In the genomic region with DNA sequence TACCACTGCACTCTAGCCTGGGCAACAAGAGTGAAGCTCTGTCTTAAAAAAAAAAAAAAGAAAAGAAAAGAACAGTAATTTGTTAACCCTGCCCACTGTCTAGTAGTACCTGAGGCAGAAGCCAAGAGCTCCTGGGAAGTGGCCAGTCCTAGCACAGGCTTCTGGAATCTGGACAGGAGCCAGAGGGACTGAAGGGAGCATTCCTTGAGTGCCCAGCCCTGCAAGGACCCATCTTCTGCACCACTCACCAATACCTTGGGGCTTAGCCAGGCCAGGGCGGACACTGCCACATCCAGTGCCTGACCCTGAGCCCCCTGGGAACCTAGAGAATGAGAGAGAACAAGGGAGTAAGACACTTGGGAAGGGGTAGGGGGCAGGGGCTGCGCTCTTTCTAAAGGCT, we compare ENCODE assay signal across 24 cellular contexts. TPM values are rescaled to one million over a fixed set of nuclear protein-coding genes. Genes with fewer than 3 reads are reported as not detected.
DNase-seq lines count a peak whose midpoint lies in the region; ATAC-seq, FAIRE-seq and TF ChIP-seq lines count a peak whose summit lies in the region.
"Had no signal": no experiment of that assay in that cellular context is flagged by ENCODE, and none has a peak within 500 bp of the region (broad histone marks: within the 10 kb centered on the region; RNA-seq: fewer than 3 reads in every experiment).

No MANE protein-coding gene starts in this region.

- H3K9me3 ChIP-seq in GM12878 (replicated peaks; ENCODE audit: control insufficient read depth, insufficient read depth, low read length), result no peaks in the 10 kb centered on the region
- H3K9me3 ChIP-seq in mucosa of rectum (ENCODE audit: control insufficient read depth in 2 of 2, low read length in 2 of 2), result no peaks in the 10 kb centered on the region
- H3K9me3 ChIP-seq: BLaER1 treated with 17β-estradiol and CSF1 and Interleukin-3, amounts not matched to agents 10 nM and 100 nM; SK-N-SH had no signal

- no peak overlapping the region for H3K9ac ChIP-seq in GM12878 (ENCODE audit: control insufficient read depth, insufficient read depth, low read length)
- H3K9ac ChIP-seq in mucosa of rectum (ENCODE audit: low read depth in 1 of 2, low read length in 2 of 2), result peak overlapping the region in 1 of 2 donors; percentile 29
- H3K9ac ChIP-seq: BLaER1 treated with 17β-estradiol and CSF1 and Interleukin-3, amounts not matched to agents 10 nM and 100 nM; SK-N-SH had no signal

- TF ChIP-seq EP300 in GM12878 (IDR thresholded peaks at IDR 0.05; ENCODE audit: borderline replicate concordance in 1 of 2, control insufficient read depth in 1 of 2, low read depth in 2 of 2, low read length in 2 of 2), result no peak

- TF ChIP-seq POLR2A in GM12878 (IDR thresholded peaks at IDR 0.05; ENCODE audit: low read depth, low read length), result no peak

- H3K4me2 ChIP-seq in GM12878 (ENCODE audit: control insufficient read depth, insufficient read depth), result no peak overlapping the region
- H3K4me2 ChIP-seq: BLaER1 treated with 17β-estradiol and CSF1 and Interleukin-3, amounts not matched to agents 10 nM and 100 nM; SK-N-SH had no signal

- peak overlapping the region; percentile 30 to 74 for H3K27ac Mint-ChIP-seq in activated naive CD4-positive, alpha-beta T cell treated with anti-CD3 and anti-CD28 coated beads, Interleukin-2, amount 50 U/mL, for 72 hours

- no peak overlapping the region for H2AFZ ChIP-seq in GM12878 (ENCODE audit: control insufficient read depth, low read depth, low read length)

- CTCF ChIA-PET in GM12878 (lab: Yijun Ruan, JAX), result no interaction called here

- DNase-seq in activated naive CD4-positive, alpha-beta T cell treated with anti-CD3 and anti-CD28 coated beads, Interleukin-2, amount 50 U/mL, for 72 hours (ENCODE audit: low spot score in 2 of 2), result no peak
- no peak for DNase-seq in activated naive CD4-positive, alpha-beta T cell treated with Interleukin-2 at 50 U/mL for 16 hours
- no peak for DNase-seq in GM12878 (ENCODE audit: low read depth, low spot score)
- no peak for DNase-seq in NCI-H510A treated with DMSO at 0.1 percent for 48 hours (lab: John Stamatoyannopoulos, UW)
- no peak for DNase-seq in foreskin fibroblast
- DNase-seq: ACHN; CD4-positive, alpha-beta memory T cell; DND-41; Kasumi-1; MM.1S; NCI-H1048; NCI-H1436; NCI-H1930; SIG-M5; SK-N-SH had no signal

- TF ChIP-seq CTCF in GM12878 (IDR thresholded peaks at IDR 0.05 in 2 of 3, conservative IDR thresholded peaks at IDR 0.05 in 1 of 3; ENCODE audit: control insufficient read depth in 2 of 3, extremely low read depth in 1 of 3, insufficient read depth in 1 of 3, low read depth in 3 of 3, low read length in 3 of 3), result no peak
- TF ChIP-seq CTCF in foreskin fibroblast (IDR thresholded peaks at IDR 0.05; ENCODE audit: low read depth, low read length), result no peak

- no peak overlapping the region for H3K4me3 ChIP-seq in GM12878
- H3K4me3 ChIP-seq in mucosa of rectum (ENCODE audit: low read length in 2 of 2), result no peak overlapping the region
- H3K4me3 ChIP-seq in foreskin fibroblast (ENCODE audit: low read depth in 1 of 2, low read length in 2 of 2), result no peak overlapping the region
- H3K4me3 ChIP-seq: BLaER1 treated with 17β-estradiol and CSF1 and Interleukin-3, amounts not matched to agents 10 nM and 100 nM had no signal

- WGBS in GM12878 (ENCODE audit: insufficient coverage, insufficient replicate concordance, low lambda C conversion rate, missing lambda C conversion rate), result 91% methylated on average over 2 of the region's 2 CpGs

- TSS peak; percentile 36 for BruUV-seq in GM12878 (replicated peaks; lab: Mats Ljungman, UMichigan)

- H3K36me3 Mint-ChIP-seq in activated naive CD4-positive, alpha-beta T cell treated with anti-CD3 and anti-CD28 coated beads, Interleukin-2, amount 50 U/mL, for 72 hours, result peaks cover 5 to 18% of the 10 kb centered on the region in 2 donors

- H4K20me1 ChIP-seq in GM12878 (ENCODE audit: control insufficient read depth, insufficient read depth), result no peaks in the 10 kb centered on the region

- H3K36me3 ChIP-seq in GM12878 (ENCODE audit: control insufficient read depth in 2 of 2, insufficient read depth in 2 of 2, low read length in 1 of 2) (peaks cover 27 to 36% of the 10 kb centered on the region in 2 experiments), mucosa of rectum (ENCODE audit: control insufficient read depth in 2 of 2, insufficient read depth in 2 of 2, low read length in 2 of 2) (peaks cover 89 to 94% of the 10 kb centered on the region in 2 donors)

- RAD21 ChIA-PET in GM12878 (lab: Charles Lee; ENCODE audit: unreplicated experiment), result interaction anchor here (0.6 kb wide), 1 partner anchor 33 kb away, joined by 5 read pairs; no protein-coding TSS in a partner anchor

- ATAC-seq in activated naive CD4-positive, alpha-beta T cell treated with anti-CD3 and anti-CD28 coated beads, Interleukin-2, amount 50 U/mL, for 72 hours, result no peak
- ATAC-seq in GM12878 (no peak), GM21529 (IDR thresholded peaks at IDR 0.05; ENCODE audit: unreplicated experiment) (no peak), HG03135 (IDR thresholded peaks at IDR 0.05; ENCODE audit: unreplicated experiment) (no peak)

- no peak for TF ChIP-seq RAD21 in GM12878 (IDR thresholded peaks at IDR 0.05; ENCODE audit: insufficient read depth, low read depth, low read length)

- no peak overlapping the region for H3K27ac ChIP-seq in GM12878 (ENCODE audit: control insufficient read depth, insufficient read depth)
- peak overlapping the region; percentile 69 to 85 for H3K27ac ChIP-seq in mucosa of rectum (ENCODE audit: low read depth in 2 of 2, low read length in 2 of 2)
- H3K27ac ChIP-seq: 22Rv1; BLaER1 treated with 17β-estradiol and CSF1 and Interleukin-3, amounts not matched to agents 10 nM and 100 nM had no signal

- H3K27me3 ChIP-seq in GM12878 (replicated peaks in 1 of 2; ENCODE audit: control insufficient read depth in 2 of 2, insufficient read depth in 2 of 2, low read length in 1 of 2) (no peaks in the 10 kb centered on the region), mucosa of rectum (ENCODE audit: control insufficient read depth in 2 of 2, insufficient read depth in 2 of 2, low read length in 2 of 2) (no peaks in the 10 kb centered on the region)
- H3K27me3 ChIP-seq: BLaER1 treated with 17β-estradiol and CSF1 and Interleukin-3, amounts not matched to agents 10 nM and 100 nM had no signal

- intact Hi-C loops in GM12878 (cut with micrococcal nuclease; ENCODE audit: unreplicated experiment), result no loop called here

- POLR2A ChIA-PET in GM12878 (lab: Charles Lee), result no interaction called here

- no peaks in the 10 kb centered on the region for H3K4me1 ChIP-seq in GM12878 (ENCODE audit: control insufficient read depth, insufficient read depth, low read length)
- peaks cover 13 to 17% of the 10 kb centered on the region in 2 donors for H3K4me1 ChIP-seq in mucosa of rectum (ENCODE audit: control insufficient read depth in 2 of 2, insufficient read depth in 2 of 2, low read length in 2 of 2)
- H3K4me1 ChIP-seq: BLaER1 treated with 17β-estradiol and CSF1 and Interleukin-3, amounts not matched to agents 10 nM and 100 nM had no signal

- in situ Hi-C loops in GM12878 (cut with MboI), result no loop called here

- SMC1A ChIA-PET in GM12878 (lab: Charles Lee; ENCODE audit: uncharacterized antibody, unreplicated experiment), result interaction anchor here (1.4 kb wide), 1 partner anchor 24 kb away, joined by 3 read pairs; no protein-coding TSS in a partner anchor

- H3K79me2 ChIP-seq in GM12878 (ENCODE audit: control insufficient read depth, insufficient read depth, low read length), result no peaks in the 10 kb centered on the region

- no peaks in the 10 kb centered on the region for H3K9me3 Mint-ChIP-seq in activated naive CD4-positive, alpha-beta T cell treated with anti-CD3 and anti-CD28 coated beads, Interleukin-2, amount 50 U/mL, for 72 hours

- no peak for FAIRE-seq in GM12878 (lab: Jason Lieb, UNC)
- FAIRE-seq: GM18507 had no signal

RNA-seq across cellular contexts. Expression of a gene that starts 33.7 kb away (rescaled TPM):
- 100 to 1,000 TPM in 1 of 2 donors, 10 to 100 TPM in 1; 45.9 to 121 TPM for total RNA-seq in activated naive CD4-positive, alpha-beta T cell treated with anti-CD3 and anti-CD28 coated beads, Interleukin-2, amount 50 U/mL, for 72 hours
- 34.2 and 47.2 TPM in 2 replicates for total RNA-seq in GM12878 (2013; cell fraction: nucleolus; rRNA removed)
- 26.7 and 33.5 TPM in 2 replicates for total RNA-seq in GM12878 (2014; rRNA removed)
- total RNA-seq in GM12878 (2014; rRNA removed; fragmentation: Illumina TruSeq; extraction: Trizol), result 35.3 and 39.4 TPM in 2 replicates
- 36.8 and 39.2 TPM in 2 replicates for total RNA-seq in GM12878 (2021)
- 31.6 TPM for polyA plus RNA-seq in GM12878 (2011; ENCODE audit: low read depth)
- polyA plus RNA-seq in GM12878 (2011; rRNA removed), result 45.3 and 68.0 TPM in 2 replicates
- 31.1 and 34.1 TPM in 2 replicates for polyA plus RNA-seq in GM12878 (2011; cell fraction: cytosol; rRNA removed)
- polyA plus RNA-seq in GM12878 (2011; cell fraction: nucleus; rRNA removed), result 78.4 and 83.9 TPM in 2 replicates
- polyA plus RNA-seq in GM12878 (2012), result 30.3 and 35.5 TPM in 2 replicates
- polyA plus RNA-seq in GM12878 (2014; fragmentation: Illumina TruSeq; extraction: Trizol), result 60.8 and 72.6 TPM in 2 replicates
- 10 to 100 TPM; 30.4 to 38.0 TPM for polyA plus RNA-seq in GM12878 (2014; fragmentation: Nextera tagmentation; extraction: Ambion mirVana)
- polyA plus RNA-seq in GM12878 (2014; rRNA removed), result 37.1 and 46.9 TPM in 2 replicates
- polyA plus RNA-seq in GM12878 (2016; fragmentation: Nextera tagmentation; extraction: Ambion mirVana), result 10 to 100 TPM; 72.2 to 75.4 TPM
- polyA minus RNA-seq in GM12878 (2011; rRNA and poly(A)+ RNA removed), result 20.6 and 21.9 TPM in 2 replicates
- polyA minus RNA-seq in GM12878 (2011; cell fraction: cytosol; rRNA and poly(A)+ RNA removed), result 9.4 and 15.9 TPM in 2 replicates
- polyA minus RNA-seq in GM12878 (2011; cell fraction: nucleus; rRNA and poly(A)+ RNA removed), result 15.0 and 19.6 TPM in 2 replicates

RNA-seq across cellular contexts. Expression of a gene that starts 36.1 kb away (rescaled TPM):
- total RNA-seq in activated naive CD4-positive, alpha-beta T cell treated with anti-CD3 and anti-CD28 coated beads, Interleukin-2, amount 50 U/mL, for 72 hours, result 10 to 100 TPM; 43.3 to 69.8 TPM
- 63.0 and 68.7 TPM in 2 replicates for total RNA-seq in GM12878 (2013; cell fraction: nucleolus; rRNA removed)
- 18.8 and 19.1 TPM in 2 replicates for total RNA-seq in GM12878 (2014; rRNA removed)
- total RNA-seq in GM12878 (2014; rRNA removed; fragmentation: Illumina TruSeq; extraction: Trizol), result 14.8 TPM in 2 replicates
- total RNA-seq in GM12878 (2021), result 23.2 and 28.9 TPM in 2 replicates
- polyA plus RNA-seq in GM12878 (2011; ENCODE audit: low read depth), result 11.2 TPM
- 20.7 and 22.1 TPM in 2 replicates for polyA plus RNA-seq in GM12878 (2011; rRNA removed)
- polyA plus RNA-seq in GM12878 (2011; cell fraction: cytosol; rRNA removed), result 10.2 and 12.9 TPM in 2 replicates
- 62.4 and 64.2 TPM in 2 replicates for polyA plus RNA-seq in GM12878 (2011; cell fraction: nucleus; rRNA removed)
- polyA plus RNA-seq in GM12878 (2012), result 16.6 and 18.2 TPM in 2 replicates
- 29.7 and 48.4 TPM in 2 replicates for polyA plus RNA-seq in GM12878 (2014; fragmentation: Illumina TruSeq; extraction: Trizol)
- 1 to 10 TPM; 3.3 to 6.4 TPM for polyA plus RNA-seq in GM12878 (2014; fragmentation: Nextera tagmentation; extraction: Ambion mirVana)
- 16.1 and 20.0 TPM in 2 replicates for polyA plus RNA-seq in GM12878 (2014; rRNA removed)
- 1 to 10 TPM; 7.8 to 7.9 TPM for polyA plus RNA-seq in GM12878 (2016; fragmentation: Nextera tagmentation; extraction: Ambion mirVana)
- 17.6 and 30.4 TPM in 2 replicates for polyA minus RNA-seq in GM12878 (2011; rRNA and poly(A)+ RNA removed)
- 7.1 and 9.8 TPM in 2 replicates for polyA minus RNA-seq in GM12878 (2011; cell fraction: cytosol; rRNA and poly(A)+ RNA removed)
- 21.4 and 31.4 TPM in 2 replicates for polyA minus RNA-seq in GM12878 (2011; cell fraction: nucleus; rRNA and poly(A)+ RNA removed)

RNA-seq across cellular contexts. Expression of a gene that starts 44.1 kb away (rescaled TPM):
- 100 to 1,000 TPM in 1 of 2 donors, 10 to 100 TPM in 1; 56.8 to 122 TPM for total RNA-seq in activated naive CD4-positive, alpha-beta T cell treated with anti-CD3 and anti-CD28 coated beads, Interleukin-2, amount 50 U/mL, for 72 hours
- 106 and 111 TPM in 2 replicates for total RNA-seq in GM12878 (2013; cell fraction: nucleolus; rRNA removed)
- total RNA-seq in GM12878 (2014; rRNA removed) (92.4 and 122 TPM in 2 replicates), GM12878 (2014; rRNA removed; fragmentation: Illumina TruSeq; extraction: Trizol) (99.7 and 102 TPM in 2 replicates), GM12878 (2021) (60.3 and 61.0 TPM in 2 replicates)
- 87.9 TPM for polyA plus RNA-seq in GM12878 (2011; ENCODE audit: low read depth)
- polyA plus RNA-seq in GM12878 (2011; rRNA removed) (165 and 188 TPM in 2 replicates), GM12878 (2014; fragmentation: Illumina TruSeq; extraction: Trizol) (109 and 144 TPM in 2 replicates), GM12878 (2014; fragmentation: Nextera tagmentation; extraction: Ambion mirVana) (10 to 100 TPM; 69.2 to 80.6 TPM), GM12878 (2014; rRNA removed) (85.1 and 98.2 TPM in 2 replicates), GM12878 (2016; fragmentation: Nextera tagmentation; extraction: Ambion mirVana) (10 to 100 TPM; 20.4 to 23.0 TPM)
- polyA plus RNA-seq in GM12878 (2011; cell fraction: cytosol; rRNA removed), result 96.7 and 123 TPM in 2 replicates
- polyA plus RNA-seq in GM12878 (2011; cell fraction: nucleus; rRNA removed), result 52.4 and 52.7 TPM in 2 replicates
- 63.3 and 99.5 TPM in 2 replicates for polyA plus RNA-seq in GM12878 (2012)
- polyA minus RNA-seq in GM12878 (2011; rRNA and poly(A)+ RNA removed), result 119 TPM in 2 replicates
- 20.8 and 28.8 TPM in 2 replicates for polyA minus RNA-seq in GM12878 (2011; cell fraction: cytosol; rRNA and poly(A)+ RNA removed)
- polyA minus RNA-seq in GM12878 (2011; cell fraction: nucleus; rRNA and poly(A)+ RNA removed), result 40.9 and 73.9 TPM in 2 replicates

RNA-seq across cellular contexts. Expression of a gene that starts 58.8 kb away (rescaled TPM):
- total RNA-seq in activated naive CD4-positive, alpha-beta T cell treated with anti-CD3 and anti-CD28 coated beads, Interleukin-2, amount 50 U/mL, for 72 hours, result under 1 TPM; 0.04 to 0.09 TPM
- 0.07 and 0.13 TPM in 2 replicates for total RNA-seq in GM12878 (2013; cell fraction: nucleolus; rRNA removed)
- total RNA-seq in GM12878 (2014; rRNA removed) (0.11 TPM in 1 of 2 replicates, not detected in the other), GM12878 (2014; rRNA removed; fragmentation: Illumina TruSeq; extraction: Trizol) (0.05 TPM in 1 of 2 replicates, not detected in the other), GM12878 (2021) (0.08 TPM in 2 replicates)
- polyA plus RNA-seq in GM12878 (2011; ENCODE audit: low read depth), result not detected
- polyA plus RNA-seq in GM12878 (2011; rRNA removed) (0.01 TPM in 2 replicates), GM12878 (2014; fragmentation: Illumina TruSeq; extraction: Trizol) (not detected in 2 replicates), GM12878 (2014; fragmentation: Nextera tagmentation; extraction: Ambion mirVana) (under 1 TPM in 1 of 2 experiments, not detected in 1; 0.02 TPM), GM12878 (2014; rRNA removed) (0.04 TPM in 2 replicates), GM12878 (2016; fragmentation: Nextera tagmentation; extraction: Ambion mirVana) (under 1 TPM in 1 of 2 experiments, not detected in 1; 0.16 TPM)
- not detected in 2 replicates for polyA plus RNA-seq in GM12878 (2011; cell fraction: cytosol; rRNA removed)
- polyA plus RNA-seq in GM12878 (2011; cell fraction: nucleus; rRNA removed), result not detected in 2 replicates
- 0.03 and 0.08 TPM in 2 replicates for polyA plus RNA-seq in GM12878 (2012)
- polyA minus RNA-seq in GM12878 (2011; rRNA and poly(A)+ RNA removed), result 0.15 TPM in 1 of 2 replicates, not detected in the other
- 0.21 TPM in 1 of 2 replicates, not detected in the other for polyA minus RNA-seq in GM12878 (2011; cell fraction: cytosol; rRNA and poly(A)+ RNA removed)
- polyA minus RNA-seq in GM12878 (2011; cell fraction: nucleus; rRNA and poly(A)+ RNA removed), result 0.10 and 0.12 TPM in 2 replicates
- total RNA-seq: G401, H4, NCI-H460 had no signal
- polyA plus RNA-seq: CD4-positive, alpha-beta memory T cell; SK-N-SH had no signal
